13 cellular contexts compared by ENCODE assay signal in the genomic region with DNA sequence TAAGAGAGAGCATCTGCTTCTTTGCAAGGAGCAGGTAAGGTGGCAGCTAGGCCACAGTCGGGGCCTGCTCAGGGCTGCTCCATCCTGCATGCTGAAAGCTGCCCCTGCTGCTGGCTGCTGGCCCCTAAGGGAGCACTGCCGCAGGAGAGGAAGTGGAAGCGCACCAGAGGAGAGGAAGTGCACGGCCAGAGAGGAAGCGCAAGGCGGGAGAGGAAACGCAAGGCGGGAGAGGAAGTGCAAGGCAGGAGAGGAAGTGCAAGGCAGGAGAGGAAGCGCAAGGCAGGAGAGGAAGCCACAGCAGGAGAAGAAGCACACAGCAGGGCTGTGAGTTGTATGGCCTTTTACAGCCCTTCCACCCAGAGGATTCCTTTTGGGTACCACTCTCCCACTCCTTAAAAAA.
DNase-seq lines count a peak whose midpoint lies in the region; ATAC-seq lines count a peak whose summit lies in the region.
"Had no signal": no experiment of that assay in that cellular context is flagged by ENCODE, and none has a peak within 500 bp of the region (broad histone marks: within the 10 kb centered on the region; RNA-seq: fewer than 3 reads in every experiment).

No MANE protein-coding gene starts in this region.

- peaks cover 20% of the 10 kb centered on the region for H3K4me1 Mint-ChIP-seq in activated CD8-positive, alpha-beta T cell treated with anti-CD3 and anti-CD28 coated beads, Interleukin-2, amount 10 ng/mL, durations not matched to agents 7 days and 5 days (ENCODE audit: low read depth)
- peaks cover 5% of the 10 kb centered on the region for H3K4me1 Mint-ChIP-seq in memory B cell

- H3K36me3 Mint-ChIP-seq in activated CD8-positive, alpha-beta T cell treated with anti-CD3 and anti-CD28 coated beads, Interleukin-2, amount 10 ng/mL, durations not matched to agents 7 days and 5 days (ENCODE audit: low read depth) = peaks cover 2% of the 10 kb centered on the region
- no peaks in the 10 kb centered on the region for H3K36me3 Mint-ChIP-seq in memory B cell

- peak overlapping the region; percentile 68 for H3K27ac Mint-ChIP-seq in activated CD8-positive, alpha-beta T cell treated with anti-CD3 and anti-CD28 coated beads, Interleukin-2, amount 10 ng/mL, durations not matched to agents 7 days and 5 days
- peak overlapping the region; percentile 38 for H3K27ac Mint-ChIP-seq in memory B cell

- ATAC-seq in activated CD8-positive, alpha-beta T cell treated with anti-CD3 and anti-CD28 coated beads, Interleukin-2, amount 10 ng/mL, durations not matched to agents 7 days and 5 days = peak; percentile 69
- ATAC-seq in memory B cell (ENCODE audit: low read depth) = peak; percentile 19

- no peaks in the 10 kb centered on the region for H3K27me3 Mint-ChIP-seq in activated CD8-positive, alpha-beta T cell treated with anti-CD3 and anti-CD28 coated beads, Interleukin-2, amount 10 ng/mL, durations not matched to agents 7 days and 5 days (ENCODE audit: low read depth)
- no peaks in the 10 kb centered on the region for H3K27me3 Mint-ChIP-seq in memory B cell

- H3K4me3 Mint-ChIP-seq in activated CD8-positive, alpha-beta T cell treated with anti-CD3 and anti-CD28 coated beads, Interleukin-2, amount 10 ng/mL, durations not matched to agents 7 days and 5 days = no peak overlapping the region
- no peak overlapping the region for H3K4me3 Mint-ChIP-seq in memory B cell

- H3K9me3 Mint-ChIP-seq in activated CD8-positive, alpha-beta T cell treated with anti-CD3 and anti-CD28 coated beads, Interleukin-2, amount 10 ng/mL, durations not matched to agents 7 days and 5 days (ENCODE audit: insufficient read depth) = no peaks in the 10 kb centered on the region
- H3K9me3 Mint-ChIP-seq in memory B cell = no peaks in the 10 kb centered on the region

- CTCF ChIA-PET in activated CD8-positive, alpha-beta T cell treated with anti-CD3 and anti-CD28 coated beads, Interleukin-2, amount 10 ng/mL, durations not matched to agents 7 days and 5 days (lab: Charles Lee) = no interaction called here

- POLR2A ChIA-PET in activated CD8-positive, alpha-beta T cell treated with anti-CD3 and anti-CD28 coated beads, Interleukin-2, amount 10 ng/mL, durations not matched to agents 7 days and 5 days (lab: Charles Lee) = no interaction called here

- DNase-seq in stimulated activated CD4-positive, alpha-beta T cell treated with anti-CD3 and anti-CD28 coated beads, Interleukin-15, amount 100 ng/mL, for 24 hours = peak; percentile 8
- DNase-seq in stimulated activated CD4-positive, alpha-beta T cell treated with anti-CD3 and anti-CD28 coated beads, Interleukin-2, amount 100 ng/mL, for 48 hours = no peak
- DNase-seq in activated CD8-positive, alpha-beta T cell treated with anti-CD3 and anti-CD28 coated beads, Interleukin-2, amount 10 ng/mL, durations not matched to agents 7 days and 5 days = peak; percentile 28
- DNase-seq in memory B cell (ENCODE audit: low spot score in 2 of 2) = no peak
- no peak for DNase-seq in D341Med (ENCODE audit: low spot score)
- no peak for DNase-seq in NAMALWA (ENCODE audit: low spot score)
- DNase-seq in NCI-H1105 (lab: John Stamatoyannopoulos, UW) = no peak
- DNase-seq in NCI-H1417 treated with DMSO at 0.1 percent for 48 hours (lab: John Stamatoyannopoulos, UW) = no peak
- DNase-seq: activated gamma-delta T cell, BE2C, GF-D8, MG63, NCI-H748 treated with DMSO at 0.1 percent for 48 hours had no signal

Comparison
In these comparisons a context has a peak if more than half of its experiments do, and no peak if none do; other contexts are left out.
1. DNase-seq: peak in stimulated activated CD4-positive, alpha-beta T cell treated with anti-CD3 and anti-CD28 coated beads, Interleukin-15, amount 100 ng/mL, for 24 hours (single experiment) and activated CD8-positive, alpha-beta T cell treated with anti-CD3 and anti-CD28 coated beads, Interleukin-2, amount 10 ng/mL, durations not matched to agents 7 days and 5 days (single experiment); none in stimulated activated CD4-positive, alpha-beta T cell treated with anti-CD3 and anti-CD28 coated beads, Interleukin-2, amount 100 ng/mL, for 48 hours (0 of 2), memory B cell (0 of 2), D341Med (single experiment), NAMALWA (single experiment), NCI-H1105 (single experiment) and NCI-H1417 treated with DMSO at 0.1 percent for 48 hours (single experiment).